Comparison of ENCODE assay signal across 8 cellular contexts in the genomic region with DNA sequence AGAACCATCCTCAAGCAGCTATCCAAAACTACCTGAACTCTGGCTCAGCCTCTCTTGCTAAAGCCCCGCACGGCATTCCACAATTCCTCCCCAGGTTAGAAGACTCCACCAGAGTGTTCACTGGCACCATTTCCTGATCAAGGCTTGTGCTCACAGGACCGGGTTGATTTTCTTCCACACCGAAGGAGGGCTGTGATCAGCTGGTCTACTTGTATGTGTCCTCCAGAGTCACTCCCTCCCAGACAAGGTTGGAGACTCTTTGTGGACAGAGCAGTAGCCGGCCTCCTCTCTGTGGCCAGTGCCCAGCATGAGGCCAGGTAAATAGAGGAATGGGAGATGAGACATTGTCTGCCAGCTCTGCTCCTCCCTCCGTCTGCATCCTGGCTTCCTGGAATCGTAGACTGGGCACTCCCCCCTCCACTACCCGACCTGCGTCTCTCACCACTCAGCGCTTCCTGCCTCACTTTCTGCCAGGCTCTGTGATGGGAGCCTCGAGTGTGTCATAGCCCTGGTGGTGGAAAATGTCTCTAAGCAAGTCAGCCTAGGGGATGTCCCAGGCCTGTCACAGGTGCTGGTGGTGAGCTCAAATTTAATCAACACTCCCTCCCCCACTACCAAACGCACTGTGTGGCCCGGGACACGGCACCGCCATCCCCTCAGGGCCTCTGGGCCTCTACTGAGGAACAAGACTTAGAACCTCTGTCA. TPM values are rescaled to one million over a fixed set of nuclear protein-coding genes. Genes with fewer than 3 reads are reported as not detected.
DNase-seq lines count a peak whose midpoint lies in the region; ATAC-seq and TF ChIP-seq lines count a peak whose summit lies in the region.

No MANE protein-coding gene starts in this region.

- H3K27ac ChIP-seq in smooth muscle cell (ENCODE audit: low read depth), result peak overlapping the region; percentile 39

- H3K4me3 ChIP-seq in cardiac fibroblast (replicated peaks in 1 of 2; ENCODE audit: low read depth in 2 of 2, low read length in 2 of 2) (no peak overlapping the region), smooth muscle cell (no peak overlapping the region)

- H3K79me2 ChIP-seq in smooth muscle cell (ENCODE audit: low read depth), result no peaks in the 10 kb centered on the region

- peak overlapping the region; percentile 70 for H2AFZ ChIP-seq in smooth muscle cell (ENCODE audit: low read depth)

- H3K9me3 ChIP-seq in smooth muscle cell (replicated peaks; ENCODE audit: low read depth), result no peaks in the 10 kb centered on the region

- H3K9ac ChIP-seq in smooth muscle cell (ENCODE audit: low read depth), result no peak overlapping the region

- WGBS in smooth muscle cell (ENCODE audit: low lambda C conversion rate), result 53% methylated on average over 15 of the region's 15 CpGs

- no peaks in the 10 kb centered on the region for H3F3A ChIP-seq in smooth muscle cell (ENCODE audit: low read depth)

- no peaks in the 10 kb centered on the region for H3K4me1 ChIP-seq in smooth muscle cell (ENCODE audit: low read depth)

- peak; percentile 16 for TF ChIP-seq CTCF in cardiac fibroblast (IDR thresholded peaks at IDR 0.05; ENCODE audit: low read depth, low read length)
- no peak for TF ChIP-seq CTCF in smooth muscle cell (IDR thresholded peaks at IDR 0.05; ENCODE audit: borderline replicate concordance, insufficient read depth, poor library complexity, severe bottlenecking)

- no peaks in the 10 kb centered on the region for H3K36me3 ChIP-seq in smooth muscle cell (ENCODE audit: low read depth)

- H3K27me3 ChIP-seq in smooth muscle cell (ENCODE audit: low read depth), result no peaks in the 10 kb centered on the region

- in situ Hi-C loops in ACHN (cut with HindIII; ENCODE audit: low pct_ligation_motif_present, low pct_unique_long_range_greater_than_20kb, low sequenced_read_pairs), result no loop called here

- H4K20me1 ChIP-seq in smooth muscle cell (ENCODE audit: low read depth), result no peaks in the 10 kb centered on the region

- H3K4me2 ChIP-seq in smooth muscle cell, result peak overlapping the region; percentile 26

- DNase-seq in ACHN, result peak; percentile 76
- DNase-seq in activated CD4-positive, CD25-positive, alpha-beta regulatory T cell (lab: John Stamatoyannopoulos, UW), result peak; percentile 79 to 85 (median 82)
- peak; percentile 35 to 78 for DNase-seq in cardiac fibroblast (ENCODE audit: low read depth in 2 of 2)
- DNase-seq in smooth muscle cell (lab: John Stamatoyannopoulos, UW; ENCODE audit: unreplicated experiment), result no peak
- DNase-seq in HCEC 1CT, result no peak
- DNase-seq in hepatic stellate cell (ENCODE audit: low spot score), result no peak

- peak; percentile 68 for ATAC-seq in GM19324 (IDR thresholded peaks at IDR 0.05; ENCODE audit: low FRiP score, unreplicated experiment)
- peak; percentile 62 for ATAC-seq in HG03457 (IDR thresholded peaks at IDR 0.05; ENCODE audit: unreplicated experiment)

RNA-seq across cellular contexts. Expression of gene TMPRSS6, which starts 12.5 kb away (rescaled TPM):
- not detected in 2 replicates for total RNA-seq in smooth muscle cell
- polyA plus RNA-seq in smooth muscle cell, result 0.69 TPM in 1 of 2 replicates, not detected in the other

RNA-seq across cellular contexts. Expression of gene IL2RB, which starts 27.7 kb away (rescaled TPM):
- total RNA-seq in smooth muscle cell, result 0.76 and 1.1 TPM in 2 replicates
- polyA plus RNA-seq in smooth muscle cell, result 3.6 and 3.8 TPM in 2 replicates

Comparison
In these comparisons a context has a peak if more than half of its experiments do, and no peak if none do; other contexts are left out.
1. DNase-seq: peak in ACHN (single experiment), activated CD4-positive, CD25-positive, alpha-beta regulatory T cell (4 of 4) and cardiac fibroblast (2 of 2); none in smooth muscle cell (single experiment), HCEC 1CT (single experiment) and hepatic stellate cell (single experiment).